1 cellular context compared by ENCODE assay signal in genomic region chr19:2382530-2383222, GRCh38.
TF ChIP-seq lines count a peak whose summit lies in the region.

No MANE protein-coding gene starts in this region.

TF ChIP-seq in WTC11, 78 proteins besides CTCF, POLR2A, EP300 and RAD21 (continued from another document):
- TF ChIP-seq ATF2 (CRISPR knock-in tag; IDR thresholded peaks at IDR 0.05; ENCODE audit: borderline replicate concordance, low read depth) (no peak), E2F1 (CRISPR knock-in tag; IDR thresholded peaks at IDR 0.05) (no peak), NR3C1 (CRISPR knock-in tag; conservative IDR thresholded peaks at IDR 0.05; ENCODE audit: low read depth) (no peak), ZNF317 (CRISPR knock-in tag; IDR thresholded peaks at IDR 0.05; ENCODE audit: borderline replicate concordance, low read depth) (no peak), E2F5 (CRISPR knock-in tag; IDR thresholded peaks at IDR 0.05) (no peak), ATF3 (CRISPR knock-in tag; conservative IDR thresholded peaks at IDR 0.05) (no peak), CBFB (CRISPR knock-in tag; IDR thresholded peaks at IDR 0.05; ENCODE audit: low read depth) (no peak), ZNF121 (CRISPR knock-in tag; IDR thresholded peaks at IDR 0.05) (peak; percentile 63; the same call in 1 of the 2 replicates)
